In genomic region chr16:56265746-56266145, GRCh38 we compare ENCODE assay signal across 13 cellular contexts.
"Had no signal": no experiment of that assay in that cellular context is flagged by ENCODE, and none has a peak within 500 bp of the region (broad histone marks: within the 10 kb centered on the region; RNA-seq: fewer than 3 reads in every experiment).

No MANE protein-coding gene starts in this region.

- H3K27ac ChIP-seq: prostate gland, uterus had no signal

- H3K9me3 Mint-ChIP-seq: activated CD4-positive, alpha-beta memory T cell treated with anti-CD3 and anti-CD28 coated beads, Interleukin-2, amount 10 ng/mL, durations not matched to agents 7 days and 5 days; natural killer cell; T-helper 2 cell treated with Interferon-gamma antibody and Interleukin-4, amounts not matched to agents 5 μg/mL and 100 μg/mL, for 36 hours had no signal

- ATAC-seq: left lobe of liver, mucosa of descending colon, natural killer cell had no signal

- H3K27me3 ChIP-seq: uterus had no signal

- H3K9me3 ChIP-seq: mucosa of descending colon, prostate gland, uterus had no signal

- DNase-seq: activated CD4-positive, alpha-beta memory T cell treated with anti-CD3 and anti-CD28 coated beads, Interleukin-2, amount 10 ng/mL, durations not matched to agents 7 days and 5 days; activated CD4-positive, CD25-positive, alpha-beta regulatory T cell treated with anti-CD3 and anti-CD28 coated beads, Interleukin-2, amount 50 U/mL, for 72 hours; activated naive CD4-positive, alpha-beta T cell; central memory CD4-positive, alpha-beta T cell; dermis blood vessel endothelial cell; mucosa of descending colon; natural killer cell; stimulated activated CD4-positive, alpha-beta T cell treated with anti-CD3 and anti-CD28 coated beads, Interleukin-12 subunit alpha, Interleukin-12 subunit beta, amount 100 ng/mL, for 4 hours; stimulated activated naive CD4-positive, alpha-beta T cell treated with Interleukin-2 at 50 U/mL for 16 hours; uterus had no signal

- H3K36me3 Mint-ChIP-seq: natural killer cell had no signal

- H3K4me3 ChIP-seq: mucosa of descending colon, prostate gland, uterus had no signal

- H3K4me1 ChIP-seq: prostate gland had no signal

- H3K36me3 ChIP-seq: prostate gland, uterus had no signal

- H3K4me3 Mint-ChIP-seq: activated CD4-positive, alpha-beta memory T cell treated with anti-CD3 and anti-CD28 coated beads, Interleukin-2, amount 10 ng/mL, durations not matched to agents 7 days and 5 days; natural killer cell; T-helper 2 cell treated with Interferon-gamma antibody and Interleukin-4, amounts not matched to agents 5 μg/mL and 100 μg/mL, for 36 hours had no signal

- H3K27ac Mint-ChIP-seq: activated CD4-positive, alpha-beta memory T cell treated with anti-CD3 and anti-CD28 coated beads, Interleukin-2, amount 10 ng/mL, durations not matched to agents 7 days and 5 days; natural killer cell; T-helper 2 cell treated with Interferon-gamma antibody and Interleukin-4, amounts not matched to agents 5 μg/mL and 100 μg/mL, for 36 hours had no signal
